8 cellular contexts compared by ENCODE assay signal in the genomic region with DNA sequence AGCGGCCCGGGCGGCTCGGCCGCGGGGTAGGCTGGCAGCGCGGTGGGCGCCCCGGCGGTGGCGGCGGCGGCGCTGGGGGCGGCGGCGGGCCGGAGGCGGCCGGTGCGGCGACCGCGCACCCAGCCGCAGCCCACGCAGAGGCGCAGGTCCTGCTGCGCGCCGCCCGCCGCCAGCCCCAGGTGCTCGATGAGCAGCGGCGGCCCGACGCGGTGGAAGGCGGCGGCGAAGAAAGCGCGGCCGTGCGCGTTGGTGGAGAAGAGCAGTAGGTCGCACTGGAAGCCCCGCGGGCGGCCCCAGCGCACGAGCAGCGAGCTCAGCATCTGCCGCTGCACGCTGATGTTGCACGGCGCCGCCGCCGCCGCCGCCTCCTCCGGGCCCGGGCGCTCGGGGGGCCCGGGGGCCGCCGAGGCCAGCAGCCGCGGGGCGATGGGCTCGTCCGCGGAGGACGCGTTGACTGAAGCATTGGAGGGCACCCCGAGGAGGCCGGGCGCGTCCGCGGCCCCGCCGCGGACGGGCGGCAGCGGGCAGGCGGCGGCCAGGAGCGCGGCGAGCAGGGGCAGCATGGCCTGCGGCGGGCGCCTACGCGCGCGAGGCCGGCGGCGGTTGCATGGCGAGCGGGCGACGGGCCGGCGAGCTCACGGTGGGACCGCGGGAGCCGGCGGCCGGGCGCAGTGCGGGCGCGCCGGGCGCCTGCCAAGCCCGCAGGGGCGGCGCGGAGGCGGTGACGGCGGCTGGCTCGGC. TPM values are rescaled to one million over a fixed set of nuclear protein-coding genes. Genes with fewer than 3 reads are reported as not detected.
DNase-seq lines count a peak whose midpoint lies in the region; ATAC-seq and TF ChIP-seq lines count a peak whose summit lies in the region.

No MANE protein-coding gene starts in this region.

- H3K27me3 ChIP-seq in CD8-positive, alpha-beta memory T cell (ENCODE audit: insufficient read depth, low read length, poor library complexity, severe bottlenecking): peaks cover 27% of the 10 kb centered on the region

- H3K27ac ChIP-seq in CD8-positive, alpha-beta memory T cell (ENCODE audit: low read depth, low read length): no peak overlapping the region

- TF ChIP-seq EP300 in Ishikawa (IDR thresholded peaks at IDR 0.05; ENCODE audit: borderline replicate concordance): no peak

- H3K4me1 Mint-ChIP-seq in CD8-positive, alpha-beta memory T cell: peaks cover 11 to 18% (median 15%) of the 10 kb centered on the region in 3 donors

- no peak overlapping the region for H3K4me3 Mint-ChIP-seq in CD8-positive, alpha-beta memory T cell

- POLR2A ChIA-PET in CD8-positive, alpha-beta memory T cell (lab: Charles Lee): no interaction called here

- peaks cover 62 to 81% of the 10 kb centered on the region in 2 donors for H3K27me3 Mint-ChIP-seq in CD8-positive, alpha-beta memory T cell

- H3K4me3 ChIP-seq in CD8-positive, alpha-beta memory T cell (ENCODE audit: low read length): no peak overlapping the region
- H3K4me3 ChIP-seq in fibroblast of pulmonary artery (replicated peaks; ENCODE audit: low read depth, low read length): peak overlapping the region; percentile 58

- TF ChIP-seq RAD21 in Ishikawa (IDR thresholded peaks at IDR 0.05; ENCODE audit: low read depth): no peak

- H3K36me3 ChIP-seq in CD8-positive, alpha-beta memory T cell (ENCODE audit: insufficient read depth, low read length): no peaks in the 10 kb centered on the region

- CTCF ChIA-PET in CD8-positive, alpha-beta memory T cell (lab: Charles Lee): interaction anchor here (1.5 to 1.9 kb wide), 2 partner anchors 16 to 185 kb away, joined by 4 read pairs; no protein-coding TSS in a partner anchor

- H3K36me3 Mint-ChIP-seq in CD8-positive, alpha-beta memory T cell: peaks cover 0 to 2% (median 0%) of the 10 kb centered on the region in 3 donors

- H3K27ac Mint-ChIP-seq in CD8-positive, alpha-beta memory T cell: no peak overlapping the region

- peaks cover 15% of the 10 kb centered on the region for H3K4me1 ChIP-seq in CD8-positive, alpha-beta memory T cell (ENCODE audit: insufficient read depth, low read length)

- TF ChIP-seq CTCF in fibroblast of pulmonary artery (IDR thresholded peaks at IDR 0.05; ENCODE audit: low read length, missing control alignments): no peak
- no peak for TF ChIP-seq CTCF in omental fat pad (IDR thresholded peaks at IDR 0.05)

- no peaks in the 10 kb centered on the region for H3K9me3 Mint-ChIP-seq in CD8-positive, alpha-beta memory T cell

- peak in 3 of 5 donors; percentile 10 to 36 (median 15) for DNase-seq in CD8-positive, alpha-beta memory T cell
- DNase-seq in activated T-cell treated with anti-CD3 and anti-CD28 coated beads for 1 hour (ENCODE audit: low read depth) (peak; percentile 26), fibroblast of pulmonary artery (ENCODE audit: low read depth) (peak; percentile 24), omental fat pad (ENCODE audit: low spot score) (no peak), hippocampal formation (lab: John Stamatoyannopoulos, UW) (no peak), cerebellar nuclear complex (lab: John Stamatoyannopoulos, UW) (no peak)

- ATAC-seq in GM21367 (IDR thresholded peaks at IDR 0.05; ENCODE audit: unreplicated experiment): peak; percentile 13
- peak; percentile 1 for ATAC-seq in omental fat pad (ENCODE audit: low FRiP score)

- no peaks in the 10 kb centered on the region for H3K9me3 ChIP-seq in CD8-positive, alpha-beta memory T cell (ENCODE audit: low read length)

TF ChIP-seq in Ishikawa, 13 proteins besides CTCF, POLR2A, EP300 and RAD21:
- no peak for TF ChIP-seq ZBTB7A (IDR thresholded peaks at IDR 0.05; ENCODE audit: low read depth)
- TF ChIP-seq CEBPB (IDR thresholded peaks at IDR 0.05): no peak
- TF ChIP-seq TEAD4 (IDR thresholded peaks at IDR 0.05): no peak
- TF ChIP-seq EGR1 (IDR thresholded peaks at IDR 0.05): no peak
- TF ChIP-seq, protein P1, sequence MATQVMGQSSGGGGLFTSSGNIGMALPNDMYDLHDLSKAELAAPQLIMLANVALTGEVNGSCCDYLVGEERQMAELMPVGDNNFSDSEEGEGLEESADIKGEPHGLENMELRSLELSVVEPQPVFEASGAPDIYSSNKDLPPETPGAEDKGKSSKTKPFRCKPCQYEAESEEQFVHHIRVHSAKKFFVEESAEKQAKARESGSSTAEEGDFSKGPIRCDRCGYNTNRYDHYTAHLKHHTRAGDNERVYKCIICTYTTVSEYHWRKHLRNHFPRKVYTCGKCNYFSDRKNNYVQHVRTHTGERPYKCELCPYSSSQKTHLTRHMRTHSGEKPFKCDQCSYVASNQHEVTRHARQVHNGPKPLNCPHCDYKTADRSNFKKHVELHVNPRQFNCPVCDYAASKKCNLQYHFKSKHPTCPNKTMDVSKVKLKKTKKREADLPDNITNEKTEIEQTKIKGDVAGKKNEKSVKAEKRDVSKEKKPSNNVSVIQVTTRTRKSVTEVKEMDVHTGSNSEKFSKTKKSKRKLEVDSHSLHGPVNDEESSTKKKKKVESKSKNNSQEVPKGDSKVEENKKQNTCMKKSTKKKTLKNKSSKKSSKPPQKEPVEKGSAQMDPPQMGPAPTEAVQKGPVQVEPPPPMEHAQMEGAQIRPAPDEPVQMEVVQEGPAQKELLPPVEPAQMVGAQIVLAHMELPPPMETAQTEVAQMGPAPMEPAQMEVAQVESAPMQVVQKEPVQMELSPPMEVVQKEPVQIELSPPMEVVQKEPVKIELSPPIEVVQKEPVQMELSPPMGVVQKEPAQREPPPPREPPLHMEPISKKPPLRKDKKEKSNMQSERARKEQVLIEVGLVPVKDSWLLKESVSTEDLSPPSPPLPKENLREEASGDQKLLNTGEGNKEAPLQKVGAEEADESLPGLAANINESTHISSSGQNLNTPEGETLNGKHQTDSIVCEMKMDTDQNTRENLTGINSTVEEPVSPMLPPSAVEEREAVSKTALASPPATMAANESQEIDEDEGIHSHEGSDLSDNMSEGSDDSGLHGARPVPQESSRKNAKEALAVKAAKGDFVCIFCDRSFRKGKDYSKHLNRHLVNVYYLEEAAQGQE (IDR thresholded peaks at IDR 0.05; ENCODE audit: low read depth): no peak
- no peak for TF ChIP-seq USF1 (IDR thresholded peaks at IDR 0.05)
- TF ChIP-seq MAX (IDR thresholded peaks at IDR 0.05): peak; percentile 52; the same call in 1 of the 2 replicates
TF ChIP-seq in Ishikawa: peak in this region for 1.

RNA-seq across cellular contexts. Expression of gene TMEM158, which starts 0.5 kb away (rescaled TPM):
- under 1 TPM; 0.11 to 0.13 TPM for total RNA-seq in CD8-positive, alpha-beta memory T cell
- not detected for polyA plus RNA-seq in CD8-positive, alpha-beta memory T cell
- total RNA-seq in omental fat pad: 10 to 100 TPM in 1 of 4 donors, 1 to 10 TPM in 1, under 1 TPM in 1, not detected in 1; 0.44 to 15.0 (median 3.9) TPM

Comparison
In these comparisons a context has a peak if more than half of its experiments do, and no peak if none do; other contexts are left out.
1. DNase-seq: peak in CD8-positive, alpha-beta memory T cell (3 of 5), activated T-cell treated with anti-CD3 and anti-CD28 coated beads for 1 hour (single experiment) and fibroblast of pulmonary artery (single experiment); none in omental fat pad (single experiment), hippocampal formation (0 of 2) and cerebellar nuclear complex (0 of 2).